14 cellular contexts compared by ENCODE assay signal in the genomic region with DNA sequence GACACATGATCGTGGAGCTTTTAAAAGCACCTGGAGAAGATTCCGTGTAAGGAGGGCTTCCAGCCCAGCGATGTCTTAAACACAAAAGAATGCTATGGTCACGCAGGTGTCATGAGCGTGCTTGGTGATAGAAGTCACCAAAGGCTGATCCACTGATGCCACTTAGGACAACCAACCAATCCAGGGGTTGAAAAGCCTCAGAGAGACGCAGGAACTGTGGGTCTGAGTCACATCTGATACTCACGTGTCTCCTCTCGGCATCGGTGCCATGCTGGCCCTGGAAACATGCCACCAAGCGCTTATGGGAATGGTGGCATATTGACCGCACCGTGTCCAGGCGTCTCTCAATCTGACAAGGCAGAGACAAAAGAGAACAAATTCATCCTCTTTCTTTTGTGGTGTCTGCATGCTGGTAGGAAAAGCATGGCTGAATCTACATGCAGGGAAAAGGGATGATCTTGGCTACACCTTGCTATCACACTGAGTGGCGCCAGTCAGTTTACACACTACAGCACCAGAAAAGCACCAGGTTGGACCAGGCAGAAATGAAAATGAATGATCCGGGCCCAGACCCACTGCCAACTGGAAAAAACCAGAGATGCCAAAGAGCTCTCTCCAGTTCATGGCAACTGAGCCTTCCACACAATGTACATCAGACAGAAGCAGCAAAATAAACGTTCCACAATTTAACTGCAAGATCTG. TPM values are rescaled to one million over a fixed set of nuclear protein-coding genes. Genes with fewer than 3 reads are reported as not detected.
DNase-seq lines count a peak whose midpoint lies in the region; ATAC-seq and TF ChIP-seq lines count a peak whose summit lies in the region.
"Had no signal": no experiment of that assay in that cellular context is flagged by ENCODE, and none has a peak within 500 bp of the region (broad histone marks: within the 10 kb centered on the region; RNA-seq: fewer than 3 reads in every experiment).

No MANE protein-coding gene starts in this region.

- peak overlapping the region; percentile 38; the same call in 1 of the 2 replicates for H3K9ac ChIP-seq in GM23248

- H3K4me2 ChIP-seq in GM23248 (ENCODE audit: unreplicated experiment): peak overlapping the region; percentile 87

- intact Hi-C loops in esophagus squamous epithelium (cut with DNase I): no loop called here

- H3K27ac Mint-ChIP-seq in stimulated activated effector memory CD8-positive, alpha-beta T cell treated with anti-CD3 and anti-CD28 coated beads, Interleukin-12 subunit alpha, Interleukin-12 subunit beta, amount 100 ng/mL, for 72 hours: peak overlapping the region; percentile 60
- H3K27ac Mint-ChIP-seq: activated naive CD8-positive, alpha-beta T cell treated with anti-CD3 and anti-CD28 coated beads, Interleukin-2, amount 10 ng/mL, durations not matched to agents 7 days and 5 days had no signal

- H3K36me3 ChIP-seq in GM23248 (ENCODE audit: low read depth): peaks cover 14% of the 10 kb centered on the region; the same call in 1 of the 2 replicates
- peaks cover 48% of the 10 kb centered on the region for H3K36me3 ChIP-seq in RWPE2 (ENCODE audit: low read depth)
- H3K36me3 ChIP-seq in esophagus squamous epithelium: peaks cover 0 to 61% (median 6%) of the 10 kb centered on the region in 3 donors

- DNase-seq in GM23248: no peak
- no peak for DNase-seq in RWPE2 (ENCODE audit: low spot score)
- no peak for DNase-seq in esophagus squamous epithelium (lab: John Stamatoyannopoulos, UW)
- no peak for DNase-seq in stimulated activated effector memory CD8-positive, alpha-beta T cell treated with anti-CD3 and anti-CD28 coated beads, Interleukin-12 subunit alpha, Interleukin-12 subunit beta, amount 100 ng/mL, for 72 hours (ENCODE audit: low spot score in 2 of 2)
- no peak for DNase-seq in NAMALWA (ENCODE audit: low spot score)
- DNase-seq in NCI-H526 treated with DMSO at 0.1 percent for 48 hours (lab: John Stamatoyannopoulos, UW): no peak
- no peak for DNase-seq in NCI-H1417 (lab: John Stamatoyannopoulos, UW)
- DNase-seq in midbrain (lab: John Stamatoyannopoulos, UW): no peak
- DNase-seq: activated CD4-positive, alpha-beta T cell treated with anti-CD3 and anti-CD28 coated beads, Interleukin-2, amount 50 U/mL, for 1 hour; activated naive CD8-positive, alpha-beta T cell treated with anti-CD3 and anti-CD28 coated beads, Interleukin-2, amount 10 ng/mL, durations not matched to agents 7 days and 5 days; effector memory CD8-positive, alpha-beta T cell; hippocampal formation; NCI-H1092 treated with DMSO at 0.1 percent for 48 hours; NCI-H748 treated with DMSO at 0.1 percent for 48 hours had no signal

- TF ChIP-seq CTCF in RWPE2 (IDR thresholded peaks at IDR 0.05; ENCODE audit: poor library complexity, severe bottlenecking): no peak
- TF ChIP-seq CTCF in esophagus squamous epithelium (IDR thresholded peaks at IDR 0.05): no peak

- H3K9me3 ChIP-seq in GM23248 (ENCODE audit: low read depth) (no peaks in the 10 kb centered on the region), RWPE2 (ENCODE audit: severe bottlenecking) (no peaks in the 10 kb centered on the region), esophagus squamous epithelium (no peaks in the 10 kb centered on the region)

- peaks cover 44% of the 10 kb centered on the region for H3F3A ChIP-seq in GM23248 (ENCODE audit: insufficient read depth)

- ATAC-seq in RWPE2 (ENCODE audit: low read depth): no peak
- no peak for ATAC-seq in stimulated activated effector memory CD8-positive, alpha-beta T cell treated with anti-CD3 and anti-CD28 coated beads, Interleukin-12 subunit alpha, Interleukin-12 subunit beta, amount 100 ng/mL, for 72 hours
- ATAC-seq: effector memory CD8-positive, alpha-beta T cell had no signal

- H3K9me3 Mint-ChIP-seq in stimulated activated effector memory CD8-positive, alpha-beta T cell treated with anti-CD3 and anti-CD28 coated beads, Interleukin-12 subunit alpha, Interleukin-12 subunit beta, amount 100 ng/mL, for 72 hours: no peaks in the 10 kb centered on the region
- H3K9me3 Mint-ChIP-seq: activated naive CD8-positive, alpha-beta T cell treated with anti-CD3 and anti-CD28 coated beads, Interleukin-2, amount 10 ng/mL, durations not matched to agents 7 days and 5 days; effector memory CD8-positive, alpha-beta T cell had no signal

- H3K27ac ChIP-seq in GM23248 (peak overlapping the region; percentile 70), RWPE2 (ENCODE audit: poor library complexity, severe bottlenecking) (peak overlapping the region; percentile 55), esophagus squamous epithelium (peak overlapping the region in 3 of 4 donors; percentile 61 to 79 (median 63))

- H3K4me1 Mint-ChIP-seq in stimulated activated effector memory CD8-positive, alpha-beta T cell treated with anti-CD3 and anti-CD28 coated beads, Interleukin-12 subunit alpha, Interleukin-12 subunit beta, amount 100 ng/mL, for 72 hours: peaks cover 48% of the 10 kb centered on the region

- TF ChIP-seq POLR2A in esophagus squamous epithelium (IDR thresholded peaks at IDR 0.05): no peak

- peaks cover 52% of the 10 kb centered on the region for H3K36me3 Mint-ChIP-seq in stimulated activated effector memory CD8-positive, alpha-beta T cell treated with anti-CD3 and anti-CD28 coated beads, Interleukin-12 subunit alpha, Interleukin-12 subunit beta, amount 100 ng/mL, for 72 hours

- H4K20me1 ChIP-seq in GM23248 (ENCODE audit: insufficient read depth): no peaks in the 10 kb centered on the region

- H3K9me2 ChIP-seq in GM23248 (ENCODE audit: insufficient read depth): no peaks in the 10 kb centered on the region

- H3K4me3 ChIP-seq in GM23248: peak overlapping the region; percentile 49; the same call in 1 of the 2 replicates
- H3K4me3 ChIP-seq in RWPE2 (ENCODE audit: severe bottlenecking): no peak overlapping the region
- no peak overlapping the region for H3K4me3 ChIP-seq in esophagus squamous epithelium

- H3K4me1 ChIP-seq in GM23248 (ENCODE audit: insufficient read depth) (peaks cover 53% of the 10 kb centered on the region), RWPE2 (ENCODE audit: insufficient read depth, poor library complexity, severe bottlenecking) (peaks cover 23% of the 10 kb centered on the region), esophagus squamous epithelium (peaks cover 7 to 57% (median 14%) of the 10 kb centered on the region in 3 donors)

- H3K4me3 Mint-ChIP-seq in stimulated activated effector memory CD8-positive, alpha-beta T cell treated with anti-CD3 and anti-CD28 coated beads, Interleukin-12 subunit alpha, Interleukin-12 subunit beta, amount 100 ng/mL, for 72 hours: no peak overlapping the region
- H3K4me3 Mint-ChIP-seq: activated naive CD8-positive, alpha-beta T cell treated with anti-CD3 and anti-CD28 coated beads, Interleukin-2, amount 10 ng/mL, durations not matched to agents 7 days and 5 days; effector memory CD8-positive, alpha-beta T cell had no signal

- peaks cover 88% of the 10 kb centered on the region for H3K79me2 ChIP-seq in GM23248 (ENCODE audit: insufficient read depth)

- WGBS in GM23248 (ENCODE audit: low coverage in 1 of 2, low lambda C conversion rate in 2 of 2, missing lambda C conversion rate in 2 of 2), 2 experiments: 86 to 89% methylated on average over 16 of the region's 16 CpGs
- 83 to 88% methylated on average over 8 to 15 of the region's 16 CpGs for WGBS in esophagus squamous epithelium, 2 donors

- no peak overlapping the region for H2AFZ ChIP-seq in GM23248

- no peaks in the 10 kb centered on the region for H3K27me3 ChIP-seq in GM23248 (replicated peaks; ENCODE audit: insufficient read depth)
- H3K27me3 ChIP-seq in RWPE2 (ENCODE audit: insufficient read depth, poor library complexity, severe bottlenecking): no peaks in the 10 kb centered on the region
- no peaks in the 10 kb centered on the region for H3K27me3 ChIP-seq in esophagus squamous epithelium

- in situ Hi-C loops in GM23248 (cut with MboI): loop anchor here (10.0 kb wide), 1 partner anchor 58 kb away; no protein-coding TSS in a partner anchor

RNA-seq across cellular contexts. Expression of a gene that starts 38.0 kb away (rescaled TPM):
- 11.6 and 47.7 TPM in 2 replicates for total RNA-seq in GM23248 (2014; rRNA removed; shearing (Covaris generic))
- polyA plus RNA-seq in GM23248 (2016; fragmentation: Nextera tagmentation; extraction: Ambion mirVana): 45.8 and 53.3 TPM in 2 replicates
- total RNA-seq in esophagus squamous epithelium: 10 to 100 TPM; 36.2 to 48.1 (median 43.2) TPM
